ENCODE assay signal across 9 cellular contexts in the genomic region with DNA sequence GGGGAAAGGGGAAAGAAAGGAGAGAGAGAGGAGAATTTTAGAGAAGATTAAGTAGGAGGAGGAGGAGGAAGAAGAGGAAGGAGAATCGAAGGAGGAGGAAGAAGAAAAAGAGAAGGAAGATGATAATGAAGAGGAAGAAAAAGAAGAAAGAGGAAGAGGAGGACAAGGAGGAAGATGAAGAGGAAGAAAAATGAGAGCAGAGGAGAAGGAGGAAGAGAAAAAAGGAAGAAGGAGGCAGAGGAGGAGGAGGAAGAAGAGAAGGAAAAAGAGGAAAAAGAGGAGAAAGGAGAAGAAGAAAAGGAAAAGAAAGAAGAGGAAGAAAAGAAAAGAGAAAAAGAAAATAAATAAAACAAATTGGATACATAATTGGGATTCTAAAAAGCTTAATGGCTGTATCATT.
"Had no signal": no experiment of that assay in that cellular context is flagged by ENCODE, and none has a peak within 500 bp of the region (broad histone marks: within the 10 kb centered on the region; RNA-seq: fewer than 3 reads in every experiment).

No MANE protein-coding gene starts in this region.

- H3K9ac ChIP-seq: GM23248, KMS-11 had no signal

- H3K4me1 ChIP-seq: HAP-1 had no signal

- FAIRE-seq: HTR-8/SVneo had no signal

- H3K9me3 ChIP-seq: HAP-1 had no signal

- H3K27ac ChIP-seq: GM23248, KMS-11 had no signal

- H3K4me2 ChIP-seq: KMS-11 had no signal

- H3K4me3 ChIP-seq: GM23248, HAP-1 had no signal

- ATAC-seq: HCT116 had no signal

- H2AFZ ChIP-seq: GM23248 had no signal

- H3K36me3 ChIP-seq: HAP-1 had no signal

- DNase-seq: GM23248, GOT3, H7, IMR-90, KBM-7 had no signal
